In the genomic region with DNA sequence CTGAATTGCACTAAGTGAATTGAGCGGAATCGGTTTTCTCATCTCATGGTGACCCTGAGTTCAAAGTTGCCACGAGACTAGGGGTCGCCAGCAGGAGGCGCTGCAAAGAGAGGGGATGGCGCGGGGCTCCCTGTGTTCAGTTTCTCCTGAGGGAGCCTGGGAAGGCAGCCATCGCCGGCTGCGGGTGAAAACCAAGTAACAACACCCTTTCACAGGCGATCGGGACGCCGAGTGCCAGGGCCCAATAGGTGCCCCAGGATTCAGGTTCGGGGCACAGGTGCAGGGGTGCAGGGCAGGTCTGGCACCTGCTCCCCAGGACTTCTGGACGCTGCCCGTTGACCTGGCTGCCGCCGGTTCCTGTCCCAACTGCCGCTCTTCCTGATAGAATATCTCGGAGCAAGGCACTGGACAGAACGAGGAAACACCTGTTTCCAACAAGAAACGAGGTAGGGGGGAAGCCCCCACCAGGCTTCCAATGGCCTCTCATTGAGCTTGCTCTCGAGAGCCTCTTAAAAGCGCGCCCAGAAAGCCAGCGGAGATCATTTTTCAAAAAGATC, we compare ENCODE assay signal across 8 cellular contexts. TPM values are rescaled to one million over a fixed set of nuclear protein-coding genes. Genes with fewer than 3 reads are reported as not detected.
DNase-seq lines count a peak whose midpoint lies in the region; ATAC-seq and TF ChIP-seq lines count a peak whose summit lies in the region.

No MANE protein-coding gene starts in this region.

- intact Hi-C loops in dendritic cell treated with granulocyte-macrophage colony-stimulating factor and Interleukin-4, amounts not matched to agents 40 ng/mL and 50 ng/mL, for 4 days (cut with micrococcal nuclease): no loop called here
- intact Hi-C loops in vagina (cut with DNase I): no loop called here

- H3K36me3 ChIP-seq in mesendoderm (ENCODE audit: control insufficient read depth, insufficient read depth, low read length) (no peaks in the 10 kb centered on the region), vagina (no peaks in the 10 kb centered on the region)

- no peak for DNase-seq in activated naive CD4-positive, alpha-beta T cell treated with anti-CD3 and anti-CD28 coated beads, Interleukin-2, amount 50 U/mL, for 16 hours
- DNase-seq in mesendoderm (peak; percentile 38), vagina (ENCODE audit: extremely low spot score in 2 of 2) (no peak), NCI-H446 (lab: John Stamatoyannopoulos, UW) (no peak), RPMI8226 (no peak)

- no peak overlapping the region for H4K8ac ChIP-seq in mesendoderm (ENCODE audit: low read depth, low read length)

- H3K27ac Mint-ChIP-seq in activated naive CD4-positive, alpha-beta T cell treated with anti-CD3 and anti-CD28 coated beads, Interleukin-2, amount 50 U/mL, for 24 hours: no peak overlapping the region
- no peak overlapping the region for H3K27ac Mint-ChIP-seq in dendritic cell treated with granulocyte-macrophage colony-stimulating factor and Interleukin-4, amounts not matched to agents 40 ng/mL and 50 ng/mL, for 4 days

- no peaks in the 10 kb centered on the region for H3K27me3 ChIP-seq in mesendoderm (ENCODE audit: insufficient read depth, low read length, poor library complexity)
- H3K27me3 ChIP-seq in vagina: no peaks in the 10 kb centered on the region

- no peak overlapping the region for H3K9ac ChIP-seq in mesendoderm (ENCODE audit: low read length)

- H3K4ac ChIP-seq in mesendoderm (ENCODE audit: low read depth, low read length): no peak overlapping the region

- no peak overlapping the region for H2BK120ac ChIP-seq in mesendoderm (ENCODE audit: low read depth, low read length)

- no peaks in the 10 kb centered on the region for H3K9me3 ChIP-seq in vagina

- H3K27ac ChIP-seq in mesendoderm (ENCODE audit: low read depth, low read length) (no peak overlapping the region), vagina (no peak overlapping the region)

- H4K5ac ChIP-seq in mesendoderm (ENCODE audit: low read length): no peak overlapping the region

- no peak overlapping the region for H2BK15ac ChIP-seq in mesendoderm (replicated peaks; ENCODE audit: low read depth)

- no CpG with 5 or more reads among the region's 27 CpGs for WGBS in mesendoderm (ENCODE audit: extremely low coverage, insufficient coverage, low lambda C conversion rate)

- H3K4me1 ChIP-seq in mesendoderm (ENCODE audit: control insufficient read depth, low read depth, low read length) (no peaks in the 10 kb centered on the region), vagina (peaks cover 5% of the 10 kb centered on the region)

- no peaks in the 10 kb centered on the region for H3K9me3 Mint-ChIP-seq in activated naive CD4-positive, alpha-beta T cell treated with anti-CD3 and anti-CD28 coated beads, Interleukin-2, amount 50 U/mL, for 24 hours
- H3K9me3 Mint-ChIP-seq in dendritic cell treated with granulocyte-macrophage colony-stimulating factor and Interleukin-4, amounts not matched to agents 40 ng/mL and 50 ng/mL, for 4 days: no peaks in the 10 kb centered on the region

- H3K4me3 Mint-ChIP-seq in activated naive CD4-positive, alpha-beta T cell treated with anti-CD3 and anti-CD28 coated beads, Interleukin-2, amount 50 U/mL, for 24 hours: peak overlapping the region; percentile 76
- H3K4me3 Mint-ChIP-seq in dendritic cell treated with granulocyte-macrophage colony-stimulating factor and Interleukin-4, amounts not matched to agents 40 ng/mL and 50 ng/mL, for 4 days: peak overlapping the region; percentile 17

- peaks cover 18% of the 10 kb centered on the region for H3K27me3 Mint-ChIP-seq in activated naive CD4-positive, alpha-beta T cell treated with anti-CD3 and anti-CD28 coated beads, Interleukin-2, amount 50 U/mL, for 24 hours
- peaks cover 41% of the 10 kb centered on the region for H3K27me3 Mint-ChIP-seq in dendritic cell treated with granulocyte-macrophage colony-stimulating factor and Interleukin-4, amounts not matched to agents 40 ng/mL and 50 ng/mL, for 4 days

- no peak overlapping the region for H3K18ac ChIP-seq in mesendoderm (ENCODE audit: low read length)

- H3K4me3 ChIP-seq in mesendoderm (ENCODE audit: low read length) (no peak overlapping the region), vagina (peak overlapping the region; percentile 27)

- no peak overlapping the region for H2AK5ac ChIP-seq in mesendoderm (ENCODE audit: low read length)

- peak overlapping the region; percentile 34 for H3K56ac ChIP-seq in mesendoderm (ENCODE audit: low read length)

- H3K79me1 ChIP-seq in mesendoderm (ENCODE audit: low read length): no peaks in the 10 kb centered on the region

- H3K36me3 Mint-ChIP-seq in activated naive CD4-positive, alpha-beta T cell treated with anti-CD3 and anti-CD28 coated beads, Interleukin-2, amount 50 U/mL, for 24 hours: no peaks in the 10 kb centered on the region
- no peaks in the 10 kb centered on the region for H3K36me3 Mint-ChIP-seq in dendritic cell treated with granulocyte-macrophage colony-stimulating factor and Interleukin-4, amounts not matched to agents 40 ng/mL and 50 ng/mL, for 4 days (ENCODE audit: low read depth)

- TF ChIP-seq POLR2A in vagina (IDR thresholded peaks at IDR 0.05): no peak

- no peaks in the 10 kb centered on the region for H3K79me2 ChIP-seq in mesendoderm (ENCODE audit: control insufficient read depth, insufficient read depth, low read length)

- no peak overlapping the region for H2BK5ac ChIP-seq in mesendoderm (ENCODE audit: low read length)

- no peak for TF ChIP-seq CTCF in vagina (IDR thresholded peaks at IDR 0.05)

- no peak overlapping the region for H3K23ac ChIP-seq in mesendoderm (ENCODE audit: low read length)

- peak overlapping the region; percentile 15 for H3K4me2 ChIP-seq in mesendoderm (ENCODE audit: low read length)

- H3K4me1 Mint-ChIP-seq in activated naive CD4-positive, alpha-beta T cell treated with anti-CD3 and anti-CD28 coated beads, Interleukin-2, amount 50 U/mL, for 24 hours: peaks cover 9% of the 10 kb centered on the region
- H3K4me1 Mint-ChIP-seq in dendritic cell treated with granulocyte-macrophage colony-stimulating factor and Interleukin-4, amounts not matched to agents 40 ng/mL and 50 ng/mL, for 4 days (ENCODE audit: low read depth): peaks cover 20% of the 10 kb centered on the region

- no peak for ATAC-seq in GM21423 (IDR thresholded peaks at IDR 0.05; ENCODE audit: unreplicated experiment)

RNA-seq across cellular contexts. Expression of a gene that starts 1.1 kb away (rescaled TPM):
- polyA plus RNA-seq in mesendoderm (2013, experiment 1 of 2): 1.1 TPM
- 1.3 TPM for polyA plus RNA-seq in mesendoderm (2013, experiment 2 of 2)
- total RNA-seq in vagina: not detected
